Comparison of ENCODE assay signal across 9 cellular contexts in the genomic region with DNA sequence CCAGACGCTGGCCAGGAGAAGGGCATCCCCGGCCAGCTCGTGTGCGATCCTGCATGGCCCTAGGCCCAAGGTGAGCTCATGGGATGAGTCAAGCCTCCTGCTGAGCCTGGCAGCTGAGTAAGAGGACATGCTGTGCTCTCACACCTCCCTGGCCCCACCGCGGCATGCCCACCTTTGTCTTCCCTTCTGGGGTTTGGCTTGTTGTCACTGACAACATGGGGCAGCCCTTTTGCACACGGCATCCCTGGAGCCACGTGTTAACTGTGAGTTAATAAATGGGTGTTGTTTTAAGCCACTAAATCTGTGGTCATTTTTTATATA. TPM values are rescaled to one million over a fixed set of nuclear protein-coding genes. Genes with fewer than 3 reads are reported as not detected.
A peak's percentile ranks its signal among the peaks of the same experiment; 100 is the strongest.
DNase-seq lines count a peak whose midpoint lies in the region; FAIRE-seq and TF ChIP-seq lines count a peak whose summit lies in the region.
"Had no signal": no experiment of that assay in that cellular context is flagged by ENCODE, and none has a peak within 500 bp of the region (broad histone marks: within the 10 kb centered on the region; RNA-seq: fewer than 3 reads in every experiment).

No MANE protein-coding gene starts in this region.

- H3K27ac ChIP-seq in epithelial cell of prostate = peak overlapping the region; percentile 89

- FAIRE-seq in H54 (lab: Jason Lieb, UNC) = no peak
- FAIRE-seq in RCC 7860 (lab: Jason Lieb, UNC) = peak; percentile 88

- TF ChIP-seq POLR2A in H54 (IDR thresholded peaks at IDR 0.05; ENCODE audit: low read depth, low read length) = no peak

- DNase-seq in H54 (ENCODE audit: insufficient read length, low spot score) (peak; percentile 79), RCC 7860 (ENCODE audit: low spot score) (peak; percentile 94), epithelial cell of prostate (ENCODE audit: low read depth, low spot score) (peak; percentile 94), renal cortical epithelial cell (ENCODE audit: low read depth) (peak; percentile 95), amniotic stem cell (lab: John Stamatoyannopoulos, UW) (no peak), putamen (ENCODE audit: low spot score) (no peak)
- DNase-seq in effector CD8-positive, alpha-beta T cell (lab: John Stamatoyannopoulos, UW) = no peak
- no peak for DNase-seq in activated T-cell treated with anti-CD3 and anti-CD28 coated beads, Interleukin-2, amount 50 U/mL, for 1 hour

RNA-seq across cellular contexts. Expression of a gene that starts 8.9 kb away (rescaled TPM):
- total RNA-seq in renal cortical epithelial cell = 0.05 and 0.69 TPM in 2 replicates
- total RNA-seq: dermis microvascular lymphatic vessel endothelial cell had no signal

RNA-seq across cellular contexts. Expression of a gene that starts 55.0 kb away (rescaled TPM):
- total RNA-seq in renal cortical epithelial cell = not detected in 2 replicates

Comparison
In these comparisons a context has a peak if more than half of its experiments do, and no peak if none do; other contexts are left out.
1. DNase-seq: peak in H54 (single experiment), RCC 7860 (single experiment), epithelial cell of prostate (single experiment) and renal cortical epithelial cell (single experiment); none in effector CD8-positive, alpha-beta T cell (single experiment), amniotic stem cell (single experiment), activated T-cell treated with anti-CD3 and anti-CD28 coated beads, Interleukin-2, amount 50 U/mL, for 1 hour (single experiment) and putamen (single experiment).